8 cellular contexts compared by ENCODE assay signal in genomic region chrX:3697701-3698279, GRCh38. TPM values are rescaled to one million over a fixed set of nuclear protein-coding genes. Genes with fewer than 3 reads are reported as not detected.
DNase-seq lines count a peak whose midpoint lies in the region; ATAC-seq and TF ChIP-seq lines count a peak whose summit lies in the region.

No MANE protein-coding gene starts in this region.

- DNase-seq in A673 (ENCODE audit: low spot score) (peak; percentile 38), brain microvascular endothelial cell (peak; percentile 87), left kidney (ENCODE audit: low read depth, low spot score) (peak; percentile 74), GOT3 (lab: John Stamatoyannopoulos, UW) (no peak), NK-92 (lab: John Stamatoyannopoulos, UW; ENCODE audit: unreplicated experiment) (no peak)
- DNase-seq in activated naive CD4-positive, alpha-beta T cell (lab: John Stamatoyannopoulos, UW), result no peak

- TF ChIP-seq CTCF in A673 (conservative IDR thresholded peaks at IDR 0.05; ENCODE audit: low read depth, low read length) (no peak), brain microvascular endothelial cell (IDR thresholded peaks at IDR 0.05; ENCODE audit: low read depth, low read length, missing control alignments) (no peak)

- CTCF ChIA-PET in A673 (lab: Charles Lee), result no interaction called here

- H3K27ac ChIP-seq in A673 (ENCODE audit: low read depth, low read length, poor library complexity, severe bottlenecking) (no peak overlapping the region), HUES48 (ENCODE audit: low read depth, low read length) (peak overlapping the region; percentile 56), brain microvascular endothelial cell (peak overlapping the region; percentile 79)

- no peak overlapping the region for H3K4me3 ChIP-seq in A673 (ENCODE audit: low read depth, low read length, poor library complexity, severe bottlenecking)
- no peak overlapping the region; the same call in 1 of the 2 replicates for H3K4me3 ChIP-seq in HUES48 (ENCODE audit: low read depth, low read length)
- H3K4me3 ChIP-seq in brain microvascular endothelial cell (ENCODE audit: low read depth, low read length), result no peak overlapping the region

- H3K27me3 ChIP-seq in A673 (replicated peaks; ENCODE audit: insufficient read depth, low read depth, low read length, poor library complexity) (no peaks in the 10 kb centered on the region), HUES48 (ENCODE audit: control insufficient read depth, insufficient read depth, low read length) (no peaks in the 10 kb centered on the region), brain microvascular endothelial cell (replicated peaks) (no peaks in the 10 kb centered on the region)

- no TSS peak for BruUV-seq in A673 (replicated peaks; lab: Mats Ljungman, UMichigan)

- in situ Hi-C loops in brain microvascular endothelial cell (cut with HindIII; ENCODE audit: low pct_ligation_motif_present, low sequenced_read_pairs), result no loop called here

- H3K4me1 ChIP-seq in A673 (ENCODE audit: insufficient read depth, low read length, poor library complexity, severe bottlenecking) (peaks cover 3% of the 10 kb centered on the region), HUES48 (ENCODE audit: control insufficient read depth, insufficient read depth, low read length) (peaks cover 31% of the 10 kb centered on the region)

- H3K9me3 ChIP-seq in A673 (ENCODE audit: low read depth, low read length, poor library complexity, severe bottlenecking) (no peaks in the 10 kb centered on the region), HUES48 (ENCODE audit: control insufficient read depth, insufficient read depth, low read length) (no peaks in the 10 kb centered on the region)

- no peak overlapping the region for H3K9ac ChIP-seq in HUES48 (ENCODE audit: low read depth, low read length)

- H3K36me3 ChIP-seq in A673 (ENCODE audit: insufficient read depth, low read length, poor library complexity, severe bottlenecking), result no peaks in the 10 kb centered on the region
- no peaks in the 10 kb centered on the region for H3K36me3 ChIP-seq in HUES48 (ENCODE audit: control insufficient read depth, insufficient read depth, low read length)
- no peaks in the 10 kb centered on the region for H3K36me3 ChIP-seq in brain microvascular endothelial cell (replicated peaks)

- ATAC-seq in HG02588 (IDR thresholded peaks at IDR 0.05; ENCODE audit: unreplicated experiment), result no peak

- intact Hi-C loops in A673 (cut with micrococcal nuclease; ENCODE audit: unreplicated experiment), result no loop called here

- POLR2A ChIA-PET in A673 (lab: Charles Lee; ENCODE audit: low non-redundant PET), result no interaction called here

RNA-seq across cellular contexts. Expression of gene PRKX, which starts 15.7 kb away (rescaled TPM):
- total RNA-seq in A673 (2021), result 42.6 and 43.3 TPM in 2 replicates

Comparison
In these comparisons a context has a peak if more than half of its experiments do, and no peak if none do; other contexts are left out.
1. DNase-seq: peak in A673 (single experiment), brain microvascular endothelial cell (single experiment) and left kidney (single experiment); none in GOT3 (single experiment), NK-92 (single experiment) and activated naive CD4-positive, alpha-beta T cell (0 of 4).